In genomic region chr20:62622877-62623487, GRCh38 we compare ENCODE assay signal across 8 cellular contexts. TPM values are rescaled to one million over a fixed set of nuclear protein-coding genes. Genes with fewer than 3 reads are reported as not detected.
DNase-seq lines count a peak whose midpoint lies in the region; ATAC-seq, FAIRE-seq and TF ChIP-seq lines count a peak whose summit lies in the region.

No MANE protein-coding gene starts in this region.

- H3K27ac Mint-ChIP-seq in activated T-cell treated with anti-CD3 and anti-CD28 coated beads, Interleukin-2, amount 50 U/mL, for 24 hours: peak overlapping the region; percentile 95

- no peaks in the 10 kb centered on the region for H3K9me3 Mint-ChIP-seq in activated T-cell treated with anti-CD3 and anti-CD28 coated beads, Interleukin-2, amount 50 U/mL, for 24 hours

- no peak for FAIRE-seq in K562 (lab: Jason Lieb, UNC)

- no peak for TF ChIP-seq EP300 in K562 (IDR thresholded peaks at IDR 0.05; ENCODE audit: low read length)

- no peaks in the 10 kb centered on the region for H3K36me3 Mint-ChIP-seq in activated T-cell treated with anti-CD3 and anti-CD28 coated beads, Interleukin-2, amount 50 U/mL, for 24 hours (ENCODE audit: low read depth)

- peak overlapping the region; percentile 95 for H3K27ac ChIP-seq in K562 (ENCODE audit: extremely low read depth, low read depth, low read length)
- peak overlapping the region; percentile 89 for H3K27ac ChIP-seq in upper lobe of right lung

- peak overlapping the region; percentile 73 for H3K4me3 Mint-ChIP-seq in activated T-cell treated with anti-CD3 and anti-CD28 coated beads, Interleukin-2, amount 50 U/mL, for 24 hours

- TF ChIP-seq CTCF in K562 (IDR thresholded peaks at IDR 0.05 in 2 of 3, conservative IDR thresholded peaks at IDR 0.05 in 1 of 3; ENCODE audit: insufficient read depth in 2 of 3, low read depth in 1 of 3, low read length in 3 of 3) (no peak), mucosa of descending colon (IDR thresholded peaks at IDR 0.05) (no peak), upper lobe of right lung (IDR thresholded peaks at IDR 0.05) (no peak)

- intact Hi-C loops in K562 (cut with micrococcal nuclease) (loop anchor here (1.0 to 5.0 kb wide), 2 partner anchors 19 to 184 kb away; partner anchors contain the start of gene SLCO4A1), mucosa of descending colon (cut with DNase I, micrococcal nuclease) (no loop called here), upper lobe of right lung (cut with DNase I) (no loop called here)

- H3K36me3 ChIP-seq in K562 (ENCODE audit: control insufficient read depth, insufficient read depth, low read length) (no peaks in the 10 kb centered on the region), mucosa of descending colon (ENCODE audit: low read depth) (no peaks in the 10 kb centered on the region), upper lobe of right lung (no peaks in the 10 kb centered on the region)

- in situ Hi-C loops in K562 (cut with MboI): no loop called here

- H3K79me2 ChIP-seq in K562 (ENCODE audit: control insufficient read depth, insufficient read depth, low read length): no peaks in the 10 kb centered on the region

- H3K4me1 Mint-ChIP-seq in activated T-cell treated with anti-CD3 and anti-CD28 coated beads, Interleukin-2, amount 50 U/mL, for 24 hours (ENCODE audit: low read depth): peaks cover 37% of the 10 kb centered on the region

- H3K9me3 ChIP-seq in K562 (replicated peaks; ENCODE audit: control insufficient read depth, insufficient read depth, low read depth, low read length) (no peaks in the 10 kb centered on the region), mucosa of descending colon (no peaks in the 10 kb centered on the region), upper lobe of right lung (no peaks in the 10 kb centered on the region)

- ATAC-seq in K562: no peak; the same call in 2 of the 3 replicates
- ATAC-seq in mucosa of descending colon: peak; percentile 2
- no peak for ATAC-seq in upper lobe of right lung
- no peak for ATAC-seq in HG02884 (IDR thresholded peaks at IDR 0.05; ENCODE audit: unreplicated experiment)

- H3K9ac ChIP-seq in K562 (ENCODE audit: insufficient read depth in 1 of 2, low read depth in 2 of 2, low read length in 2 of 2): peak overlapping the region; percentile 71 to 77

- peaks cover 13 to 67% of the 10 kb centered on the region in 2 experiments for H3K4me1 ChIP-seq in K562 (replicated peaks in 1 of 2; ENCODE audit: control insufficient read depth in 2 of 2, insufficient read depth in 2 of 2, low read length in 2 of 2)
- peaks cover 27% of the 10 kb centered on the region for H3K4me1 ChIP-seq in mucosa of descending colon (ENCODE audit: low read depth)
- H3K4me1 ChIP-seq in upper lobe of right lung: peaks cover 43% of the 10 kb centered on the region

- WGBS in K562 (ENCODE audit: insufficient coverage, low coverage, missing lambda C conversion rate): 73% methylated on average over 9 of the region's 29 CpGs

- H3K27me3 Mint-ChIP-seq in activated T-cell treated with anti-CD3 and anti-CD28 coated beads, Interleukin-2, amount 50 U/mL, for 24 hours: no peaks in the 10 kb centered on the region

- TF ChIP-seq POLR2A in K562 (conservative IDR thresholded peaks at IDR 0.05): no peak

- H3K4me2 ChIP-seq in K562 (ENCODE audit: insufficient read depth, low read length): peak overlapping the region; percentile 86

- POLR2A ChIA-PET in K562 (lab: Yijun Ruan, JAX): interaction anchor here (0.6 to 1.6 kb wide), 9 partner anchors 8 to 475 kb away, joined by 3 to 8 read pairs (median 4); partner anchors contain the start of gene SLCO4A1

- no peak for TF ChIP-seq RAD21 in K562 (CRISPR knock-in tag; conservative IDR thresholded peaks at IDR 0.05 in 1 of 2, IDR thresholded peaks at IDR 0.05 in 1 of 2)

- no peaks in the 10 kb centered on the region for H4K20me1 ChIP-seq in K562 (replicated peaks; ENCODE audit: control insufficient read depth, insufficient read depth, low read length)

- H3K9me1 ChIP-seq in K562 (ENCODE audit: control insufficient read depth, insufficient read depth, low read length): no peaks in the 10 kb centered on the region

- H3K4me3 ChIP-seq in K562 (no peak overlapping the region), mucosa of descending colon (no peak overlapping the region), upper lobe of right lung (peak overlapping the region; percentile 6)

- H3K27me3 ChIP-seq in K562 (ENCODE audit: control insufficient read depth in 2 of 2, insufficient read depth in 2 of 2, low read length in 2 of 2): peaks cover 0 to 14% of the 10 kb centered on the region in 2 experiments; a peak in 2 of 5 replicates
- H3K27me3 ChIP-seq in upper lobe of right lung: no peaks in the 10 kb centered on the region

- no TSS peak for BruUV-seq in K562 (replicated peaks; lab: Mats Ljungman, UMichigan)

- peak overlapping the region; percentile 90 for H2AFZ ChIP-seq in K562 (ENCODE audit: low read depth, low read length)

- CTCF ChIA-PET in K562 (lab: Yijun Ruan, JAX; ENCODE audit: low intra/inter-chr PET ratio): no interaction called here

- no peak for DNase-seq in activated T-cell treated with anti-CD3 and anti-CD28 coated beads, Interleukin-2, amount 50 U/mL, for 24 hours
- DNase-seq in activated T-cell treated with anti-CD3 and anti-CD28 coated beads for 4 hours (no peak), K562 (ENCODE audit: extremely low read depth in 1 of 4, low spot score in 3 of 4) (no peak), mucosa of descending colon (peak in 1 of 3 donors; percentile 69), upper lobe of right lung (no peak), pons (ENCODE audit: low spot score) (no peak), GM19240 (ENCODE audit: insufficient read length, low spot score) (no peak)

TF ChIP-seq in K562, 482 proteins besides CTCF, POLR2A, EP300 and RAD21 (continues in another document):
- peak; percentile 52; the same call in 1 of the 2 replicates for TF ChIP-seq ZFX (CRISPR knock-in tag; IDR thresholded peaks at IDR 0.05)
- peak in 1 of 2 experiments; percentile 34 for TF ChIP-seq E2F6 (IDR thresholded peaks at IDR 0.05; ENCODE audit: borderline replicate concordance in 1 of 2, extremely low read depth in 1 of 2, insufficient read depth in 1 of 2, insufficient read length in 1 of 2, low read depth in 1 of 2, low read length in 1 of 2, poor library complexity in 1 of 2, severe bottlenecking in 1 of 2)
- TF ChIP-seq CHAMP1 (IDR thresholded peaks at IDR 0.05): no peak
- TF ChIP-seq GTF2E2 (tag; IDR thresholded peaks at IDR 0.05): 0 out of 2 replicates have a peak, but pooled peaks have one; percentile 11
- 0 out of 2 replicates have a peak, but pooled peaks have one; percentile 7 for TF ChIP-seq KAT7 (CRISPR knock-in tag; IDR thresholded peaks at IDR 0.05; ENCODE audit: borderline replicate concordance)
- TF ChIP-seq SIX5 (IDR thresholded peaks at IDR 0.05; ENCODE audit: borderline replicate concordance in 1 of 2, insufficient read depth in 1 of 2, low read depth in 1 of 2, low read length in 2 of 2): no peak

RNA-seq across cellular contexts. Expression of gene SLCO4A1, which starts 19.3 kb away (rescaled TPM):
- total RNA-seq in K562 (2011; cell fraction: chromatin; rRNA removed; ENCODE audit: low replicate concordance): 21.8 and 48.7 TPM in 2 replicates
- 35.3 and 40.5 TPM in 2 replicates for total RNA-seq in K562 (2011; cell fraction: nucleolus; rRNA removed)
- 24.4 TPM in 2 replicates for total RNA-seq in K562 (2011; cell fraction: nucleoplasm; rRNA removed)
- total RNA-seq in K562 (2014; rRNA removed): 16.2 and 26.3 TPM in 2 replicates
- total RNA-seq in K562 (2014; rRNA removed; fragmentation: Illumina TruSeq; extraction: Trizol): 6.8 and 7.3 TPM in 2 replicates
- 12.1 and 13.9 TPM in 2 replicates for total RNA-seq in K562 (2015; rRNA removed; fragmentation: Illumina TruSeq; extraction: Trizol)
- total RNA-seq in K562 (2021): 21.9 and 25.2 TPM in 2 replicates
- 12.3 and 13.2 TPM in 2 replicates for polyA plus RNA-seq in K562 (2011; rRNA removed)
- polyA plus RNA-seq in K562 (2011; cell fraction: cytosol; rRNA removed): 10.5 and 25.9 TPM in 2 replicates
- 46.8 and 83.4 TPM in 2 replicates for polyA plus RNA-seq in K562 (2011; cell fraction: nucleus; rRNA removed)
- 6.1 and 15.2 TPM in 2 replicates for polyA plus RNA-seq in K562 (2012)
- polyA plus RNA-seq in K562 (2014; fragmentation: Illumina TruSeq; extraction: Trizol): 13.6 and 15.4 TPM in 2 replicates
- 1 to 10 TPM; 1.6 to 3.1 TPM for polyA plus RNA-seq in K562 (2014; fragmentation: Nextera tagmentation; extraction: Ambion mirVana)
- 12.8 and 17.7 TPM in 2 replicates for polyA plus RNA-seq in K562 (2014; rRNA removed)
- polyA minus RNA-seq in K562 (2011; rRNA and poly(A)+ RNA removed): 5.1 and 5.5 TPM in 2 replicates
- 13.4 and 13.6 TPM in 2 replicates for polyA minus RNA-seq in K562 (2011; cell fraction: cytosol; rRNA and poly(A)+ RNA removed)
- 11.7 and 15.8 TPM in 2 replicates for polyA minus RNA-seq in K562 (2011; cell fraction: nucleus; rRNA and poly(A)+ RNA removed)
- 10 to 100 TPM; 13.3 to 18.5 (median 15.0) TPM for total RNA-seq in mucosa of descending colon
- 63.3 TPM for total RNA-seq in upper lobe of right lung
